8 cellular contexts compared by ENCODE assay signal in the genomic region with DNA sequence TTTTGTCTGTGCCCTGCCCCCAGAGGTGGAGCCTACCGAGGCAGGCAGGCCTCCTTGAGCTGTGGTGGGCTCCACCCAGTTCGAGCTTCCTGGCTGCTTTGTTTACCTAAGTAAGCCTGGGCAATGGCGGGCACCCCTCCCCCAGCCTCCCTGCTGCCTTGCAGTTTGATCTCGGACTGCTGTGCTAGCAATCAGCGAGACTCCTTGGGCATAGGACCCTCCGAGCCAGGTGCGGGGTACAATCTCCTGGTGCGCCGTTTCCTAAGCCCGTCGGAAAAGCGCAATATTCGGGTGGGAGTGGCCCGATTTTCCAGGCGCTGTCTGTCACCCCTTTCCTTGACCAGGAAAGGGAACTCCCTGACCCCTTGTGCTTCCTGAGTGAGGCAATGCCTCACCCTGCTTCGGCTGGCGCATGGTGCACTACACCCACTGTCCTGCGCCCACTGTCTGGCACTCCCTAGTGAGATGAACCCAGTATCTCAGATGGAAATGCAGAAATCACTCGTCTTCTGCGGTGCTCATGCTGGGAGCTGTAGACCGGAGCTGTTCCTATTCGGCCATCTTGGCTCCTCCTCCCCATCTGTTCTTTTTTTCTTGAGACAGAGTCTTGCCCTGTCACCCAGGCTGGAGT. TPM values are rescaled to one million over a fixed set of nuclear protein-coding genes. Genes with fewer than 3 reads are reported as not detected.
DNase-seq lines count a peak whose midpoint lies in the region; ATAC-seq and TF ChIP-seq lines count a peak whose summit lies in the region.
"Not testable (repeated sequence)": the region's sequence is repeated elsewhere in the genome, so short reads cannot be mapped to it uniquely, and the experiment has no call there.

No MANE protein-coding gene starts in this region.

- intact Hi-C loops in left ventricle myocardium superior (cut with micrococcal nuclease), result not testable (repeated sequence)

- H3K79me2 ChIP-seq in DND-41 (ENCODE audit: insufficient read depth, low read length); OCI-LY3 (ENCODE audit: low read length): not testable (repeated sequence)

- H3K4me3 Mint-ChIP-seq in activated CD4-positive, alpha-beta T cell treated with anti-CD3 and anti-CD28 coated beads, Interleukin-2, amount 10 ng/mL, durations not matched to agents 7 days and 5 days; activated naive CD8-positive, alpha-beta T cell: not testable (repeated sequence)

- not testable (repeated sequence) for ATAC-seq in DND-41 (ENCODE audit: insufficient read depth, low read depth); left ventricle myocardium superior

- H4K20me1 ChIP-seq in DND-41 (ENCODE audit: insufficient read depth, low read length); OCI-LY3 (ENCODE audit: insufficient read depth, low read length): not testable (repeated sequence)

- not testable (repeated sequence) for H3K4me3 ChIP-seq in DND-41 (ENCODE audit: low read depth in 1 of 2, low read length in 2 of 2)
- H3K4me3 ChIP-seq in OCI-LY3 (ENCODE audit: low read length) (peak overlapping the region; percentile 81), mucosa of rectum (ENCODE audit: low read length in 2 of 2) (peak overlapping the region in 1 of 2 donors; percentile 39)

- peak overlapping the region; percentile 79 for H3K27ac ChIP-seq in 22Rv1
- not testable (repeated sequence) for H3K27ac ChIP-seq in DND-41 (ENCODE audit: low read length); OCI-LY3 (ENCODE audit: low read length)
- peak overlapping the region; percentile 23 to 42 for H3K27ac ChIP-seq in mucosa of rectum (ENCODE audit: low read depth in 2 of 2, low read length in 2 of 2)

- not testable (repeated sequence) for H3K9ac ChIP-seq in DND-41 (ENCODE audit: low read depth, low read length)
- H3K9ac ChIP-seq in OCI-LY3 (ENCODE audit: low read length) (peak overlapping the region; percentile 64), mucosa of rectum (ENCODE audit: low read depth in 1 of 2, low read length in 2 of 2) (peak overlapping the region in 1 of 2 donors; percentile 4)

- CTCF ChIA-PET in activated CD4-positive, alpha-beta T cell treated with anti-CD3 and anti-CD28 coated beads, Interleukin-2, amount 10 ng/mL, durations not matched to agents 7 days and 5 days (lab: Charles Lee), result not testable (repeated sequence)

- not testable (repeated sequence) for TF ChIP-seq CTCF in 22Rv1 (IDR thresholded peaks at IDR 0.05); DND-41 (IDR thresholded peaks at IDR 0.05; ENCODE audit: borderline replicate concordance, extremely low read depth, low read length, poor library complexity, severe bottlenecking); OCI-LY3 (IDR thresholded peaks at IDR 0.05; ENCODE audit: low read depth, low read length)

- POLR2A ChIA-PET in activated CD4-positive, alpha-beta T cell treated with anti-CD3 and anti-CD28 coated beads, Interleukin-2, amount 10 ng/mL, durations not matched to agents 7 days and 5 days (lab: Charles Lee), result not testable (repeated sequence)

- peak overlapping the region; percentile 84 for H3K27ac Mint-ChIP-seq in activated CD4-positive, alpha-beta T cell treated with anti-CD3 and anti-CD28 coated beads, Interleukin-2, amount 10 ng/mL, durations not matched to agents 7 days and 5 days
- peak overlapping the region; percentile 16 for H3K27ac Mint-ChIP-seq in activated naive CD8-positive, alpha-beta T cell

- H3K9me3 Mint-ChIP-seq in activated CD4-positive, alpha-beta T cell treated with anti-CD3 and anti-CD28 coated beads, Interleukin-2, amount 10 ng/mL, durations not matched to agents 7 days and 5 days; activated naive CD8-positive, alpha-beta T cell (ENCODE audit: low read depth): not testable (repeated sequence)

- not testable (repeated sequence) for H3K4me2 ChIP-seq in DND-41 (ENCODE audit: insufficient read depth, low read length)
- H3K4me2 ChIP-seq in OCI-LY3 (ENCODE audit: low read length), result peak overlapping the region; percentile 76

- H2AFZ ChIP-seq in DND-41 (ENCODE audit: low read depth, low read length), result peak overlapping the region; percentile 54; the same call in 1 of the 2 replicates
- peak overlapping the region; percentile 77; the same call in 1 of the 2 replicates for H2AFZ ChIP-seq in OCI-LY3 (ENCODE audit: low read depth, low read length)

- not testable (repeated sequence) for H3K4me1 ChIP-seq in DND-41 (ENCODE audit: insufficient read depth, low read length); OCI-LY3 (ENCODE audit: low read length); mucosa of rectum (ENCODE audit: control insufficient read depth in 2 of 2, insufficient read depth in 2 of 2, low read length in 2 of 2)

- peaks cover 35% of the 10 kb centered on the region for H3K4me1 Mint-ChIP-seq in activated CD4-positive, alpha-beta T cell treated with anti-CD3 and anti-CD28 coated beads, Interleukin-2, amount 10 ng/mL, durations not matched to agents 7 days and 5 days
- peaks cover 27% of the 10 kb centered on the region for H3K4me1 Mint-ChIP-seq in activated naive CD8-positive, alpha-beta T cell (ENCODE audit: low read depth)

- H3K9me3 ChIP-seq in DND-41 (ENCODE audit: insufficient read depth, low read length, severe bottlenecking); OCI-LY3 (ENCODE audit: insufficient read depth, low read length); mucosa of rectum (ENCODE audit: control insufficient read depth in 2 of 2, low read length in 2 of 2): not testable (repeated sequence)

- in situ Hi-C loops in KBM-7 (cut with MboI; ENCODE audit: low pct_unique_long_range_greater_than_20kb, low sequenced_read_pairs), result loop anchor here (25.0 kb wide), 1 partner anchor 98 kb away; no protein-coding TSS in a partner anchor

- peak; percentile 55 for DNase-seq in DND-41
- DNase-seq in KBM-7, result peak; percentile 76
- peak; percentile 54 for DNase-seq in activated CD4-positive, alpha-beta T cell treated with anti-CD3 and anti-CD28 coated beads, Interleukin-2, amount 10 ng/mL, durations not matched to agents 7 days and 5 days
- peak; percentile 42 for DNase-seq in left ventricle myocardium superior

- H3K36me3 ChIP-seq in DND-41 (ENCODE audit: insufficient read depth, low read length); mucosa of rectum (ENCODE audit: control insufficient read depth in 2 of 2, insufficient read depth in 2 of 2, low read length in 2 of 2): not testable (repeated sequence)
- H3K36me3 ChIP-seq in OCI-LY3 (replicated peaks; ENCODE audit: low read depth, low read length), result peaks cover 11% of the 10 kb centered on the region

- peaks cover 15% of the 10 kb centered on the region for H3K27me3 Mint-ChIP-seq in activated CD4-positive, alpha-beta T cell treated with anti-CD3 and anti-CD28 coated beads, Interleukin-2, amount 10 ng/mL, durations not matched to agents 7 days and 5 days
- not testable (repeated sequence) for H3K27me3 Mint-ChIP-seq in activated naive CD8-positive, alpha-beta T cell

- peaks cover 21% of the 10 kb centered on the region for H3K36me3 Mint-ChIP-seq in activated CD4-positive, alpha-beta T cell treated with anti-CD3 and anti-CD28 coated beads, Interleukin-2, amount 10 ng/mL, durations not matched to agents 7 days and 5 days (ENCODE audit: low read depth)
- not testable (repeated sequence) for H3K36me3 Mint-ChIP-seq in activated naive CD8-positive, alpha-beta T cell

- H3K27me3 ChIP-seq in DND-41 (ENCODE audit: insufficient read depth, low read length, poor library complexity); OCI-LY3 (ENCODE audit: low read depth, low read length); mucosa of rectum (ENCODE audit: control insufficient read depth in 2 of 2, insufficient read depth in 2 of 2, low read length in 2 of 2): not testable (repeated sequence)

RNA-seq across cellular contexts. Expression of a gene that starts 7.2 kb away (rescaled TPM):
- 10 to 100 TPM; 43.7 to 47.6 TPM for total RNA-seq in activated CD4-positive, alpha-beta T cell treated with anti-CD3 and anti-CD28 coated beads, Interleukin-2, amount 10 ng/mL, durations not matched to agents 7 days and 5 days
- 24.8 TPM for total RNA-seq in left ventricle myocardium superior
